ENCODE assay signal across 8 cellular contexts in genomic region chr11:86869966-86870570, GRCh38.
DNase-seq lines count a peak whose midpoint lies in the region; ATAC-seq and TF ChIP-seq lines count a peak whose summit lies in the region.

No MANE protein-coding gene starts in this region.

- H3K36me3 ChIP-seq in upper lobe of left lung, result no peaks in the 10 kb centered on the region

- H3K9me3 ChIP-seq in upper lobe of left lung, result no peaks in the 10 kb centered on the region

- no peak for TF ChIP-seq EP300 in upper lobe of left lung (IDR thresholded peaks at IDR 0.05)

- WGBS in upper lobe of left lung, 2 donors, result 34 to 40% methylated on average over 6 of the region's 6 CpGs

- TF ChIP-seq POLR2A in upper lobe of left lung (IDR thresholded peaks at IDR 0.05), result no peak

- no peak overlapping the region for H3K27ac ChIP-seq in upper lobe of left lung

- DNase-seq in AG09319 (ENCODE audit: extremely low read depth, low read depth) (peak; percentile 27), NCI-H774 (lab: John Stamatoyannopoulos, UW) (peak; percentile 42), activated T-cell treated with anti-CD3 and anti-CD28 coated beads for 48 hours (ENCODE audit: low read depth) (peak; percentile 20), fibroblast of the conjunctiva (ENCODE audit: low read depth) (peak; percentile 46), non-pigmented ciliary epithelial cell (ENCODE audit: low read depth) (peak; percentile 13), upper lobe of left lung (peak in 1 of 2 donors; percentile 46)

- H3K4me3 ChIP-seq in upper lobe of left lung, result no peak overlapping the region

- TF ChIP-seq CTCF in AG09319 (IDR thresholded peaks at IDR 0.05; ENCODE audit: low read depth, low read length) (peak; percentile 72), upper lobe of left lung (IDR thresholded peaks at IDR 0.05) (peak; percentile 38 to 80 (median 56))

- H3K27me3 ChIP-seq in upper lobe of left lung, result no peaks in the 10 kb centered on the region

- ATAC-seq in GM18511 (IDR thresholded peaks at IDR 0.05; ENCODE audit: unreplicated experiment), result peak; percentile 86
- peak; percentile 58 for ATAC-seq in HG03108 (IDR thresholded peaks at IDR 0.05; ENCODE audit: unreplicated experiment)
- ATAC-seq in upper lobe of left lung (ENCODE audit: low FRiP score in 2 of 2), result peak; percentile 76 to 91

- H3K4me1 ChIP-seq in upper lobe of left lung, result peaks cover 0 to 9% (median 1%) of the 10 kb centered on the region in 4 donors
